In the genomic region with DNA sequence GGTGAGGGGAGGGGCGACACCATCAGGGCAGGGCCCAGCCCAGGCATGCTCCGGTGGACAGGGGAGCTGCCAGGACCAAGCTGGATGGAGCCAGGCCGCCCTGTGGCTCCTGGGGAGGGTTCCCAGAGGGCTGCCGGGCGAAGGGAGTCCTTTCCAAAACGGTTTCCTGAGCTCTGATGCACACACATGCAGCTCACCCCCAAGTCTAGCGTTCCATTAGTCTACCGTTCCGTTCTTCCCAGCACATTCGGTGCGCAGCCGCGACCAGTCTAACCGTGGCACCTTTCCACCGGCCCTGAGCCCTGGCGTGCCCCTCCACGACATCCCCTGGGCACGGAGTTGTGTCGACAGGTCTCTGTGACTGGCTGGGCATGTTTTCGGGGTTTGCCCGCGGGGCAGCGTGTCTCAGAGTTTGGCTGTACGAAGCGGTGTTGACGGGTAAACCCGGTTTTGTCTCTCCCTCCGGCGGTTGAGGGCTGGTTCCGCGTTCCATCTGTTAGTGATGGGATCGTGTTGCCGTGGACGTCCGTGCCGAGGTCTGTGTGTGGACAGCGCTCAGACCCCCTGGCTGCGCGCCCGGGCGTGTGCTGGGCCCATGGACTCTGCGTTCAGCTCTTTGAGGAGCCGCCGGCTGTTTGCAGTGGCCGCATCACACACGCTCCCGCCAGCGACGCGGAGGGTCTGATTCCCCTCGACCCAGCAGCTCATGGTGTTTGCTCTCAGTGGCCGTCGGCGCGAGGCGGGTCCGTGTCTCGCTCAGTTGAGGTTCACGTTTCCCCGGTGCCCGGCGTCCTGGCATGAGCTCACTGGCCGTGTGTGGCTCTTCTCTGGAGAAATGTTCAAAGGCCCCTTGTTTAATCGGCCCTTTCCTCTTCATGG, we compare ENCODE assay signal across 17 cellular contexts.
A peak's percentile ranks its signal among the peaks of the same experiment; 100 is the strongest.
DNase-seq lines count a peak whose midpoint lies in the region; TF ChIP-seq lines count a peak whose summit lies in the region.
"Had no signal": no experiment of that assay in that cellular context is flagged by ENCODE, and none has a peak within 500 bp of the region (broad histone marks: within the 10 kb centered on the region; RNA-seq: fewer than 3 reads in every experiment).

No MANE protein-coding gene starts in this region.

- H3K27me3 ChIP-seq in Loucy (ENCODE audit: insufficient read depth, low read length, poor library complexity, severe bottlenecking) = no peaks in the 10 kb centered on the region
- H3K27me3 ChIP-seq in esophagus muscularis mucosa = peaks cover 0 to 26% (median 0%) of the 10 kb centered on the region in 4 donors
- H3K27me3 ChIP-seq in mesendoderm (ENCODE audit: insufficient read depth, low read length, poor library complexity) = no peaks in the 10 kb centered on the region
- no peaks in the 10 kb centered on the region for H3K27me3 ChIP-seq in thyroid gland
- H3K27me3 ChIP-seq in tibial artery = peaks cover 0 to 43% of the 10 kb centered on the region in 2 donors

- H3K36me3 ChIP-seq in Loucy (ENCODE audit: insufficient read depth, low read length) (no peaks in the 10 kb centered on the region), esophagus muscularis mucosa (no peaks in the 10 kb centered on the region), mesendoderm (ENCODE audit: control insufficient read depth, insufficient read depth, low read length) (no peaks in the 10 kb centered on the region), thyroid gland (no peaks in the 10 kb centered on the region), tibial artery (no peaks in the 10 kb centered on the region)

- H3K23ac ChIP-seq in mesendoderm (ENCODE audit: low read length) = no peak overlapping the region

- no peak for TF ChIP-seq CTCF in Loucy (conservative IDR thresholded peaks at IDR 0.05; ENCODE audit: low read length)
- TF ChIP-seq CTCF in esophagus muscularis mucosa (IDR thresholded peaks at IDR 0.05) = no peak
- no peak for TF ChIP-seq CTCF in thyroid gland (IDR thresholded peaks at IDR 0.05)
- no peak for TF ChIP-seq CTCF in tibial artery (IDR thresholded peaks at IDR 0.05)
- no peak for TF ChIP-seq CTCF in GM10266 (IDR thresholded peaks at IDR 0.05; ENCODE audit: control insufficient read depth, insufficient read depth, low read depth, missing control alignments)

- H3K9ac ChIP-seq in Loucy (ENCODE audit: low read depth, low read length, poor library complexity, severe bottlenecking) (peak overlapping the region; percentile 79), mesendoderm (ENCODE audit: low read length) (no peak overlapping the region)

- H3K18ac ChIP-seq in mesendoderm (ENCODE audit: low read length) = no peak overlapping the region

- TF ChIP-seq EP300 in esophagus muscularis mucosa (IDR thresholded peaks at IDR 0.05) = no peak

- H2AFZ ChIP-seq in Loucy (ENCODE audit: low read length) = no peak overlapping the region

- no peaks in the 10 kb centered on the region for H3K9me2 ChIP-seq in Loucy (replicated peaks; ENCODE audit: low read depth, low read length)

- H3K4ac ChIP-seq in mesendoderm (ENCODE audit: low read depth, low read length) = no peak overlapping the region

- H3K4me1 ChIP-seq in Loucy (ENCODE audit: insufficient read depth, low read length, poor library complexity, severe bottlenecking) (peaks cover 75% of the 10 kb centered on the region), esophagus muscularis mucosa (no peaks in the 10 kb centered on the region), mesendoderm (ENCODE audit: control insufficient read depth, low read depth, low read length) (no peaks in the 10 kb centered on the region), thyroid gland (peaks cover 0 to 13% of the 10 kb centered on the region in 2 donors), tibial artery (peaks cover 0 to 8% (median 0%) of the 10 kb centered on the region in 4 donors)

- H3K27ac ChIP-seq in esophagus muscularis mucosa (replicated peaks in 1 of 4) = no peak overlapping the region
- no peak overlapping the region for H3K27ac ChIP-seq in mesendoderm (ENCODE audit: low read depth, low read length)
- H3K27ac ChIP-seq in thyroid gland = no peak overlapping the region
- no peak overlapping the region for H3K27ac ChIP-seq in tibial artery
- H3K27ac ChIP-seq: SK-N-MC had no signal

- no peak overlapping the region for H2BK120ac ChIP-seq in mesendoderm (ENCODE audit: low read depth, low read length)

- no peak overlapping the region for H2BK5ac ChIP-seq in mesendoderm (ENCODE audit: low read length)

- no peaks in the 10 kb centered on the region for H4K20me1 ChIP-seq in Loucy (ENCODE audit: insufficient read depth, low read length, poor library complexity, severe bottlenecking)

- H3K4me2 ChIP-seq in Loucy (ENCODE audit: low read depth, low read length, poor library complexity, severe bottlenecking) = peak overlapping the region; percentile 53
- H3K4me2 ChIP-seq in mesendoderm (ENCODE audit: low read length) = no peak overlapping the region

- peak overlapping the region; percentile 66 for H3K4me3 ChIP-seq in Loucy (ENCODE audit: low read length, poor library complexity, severe bottlenecking)
- H3K4me3 ChIP-seq in esophagus muscularis mucosa = no peak overlapping the region
- no peak overlapping the region for H3K4me3 ChIP-seq in mesendoderm (ENCODE audit: low read length)
- no peak overlapping the region for H3K4me3 ChIP-seq in thyroid gland (replicated peaks in 1 of 3)
- no peak overlapping the region for H3K4me3 ChIP-seq in tibial artery
- H3K4me3 ChIP-seq: K562, SK-N-MC had no signal

- peak overlapping the region; percentile 22 for H3K56ac ChIP-seq in mesendoderm (ENCODE audit: low read length)

- intact Hi-C loops in esophagus muscularis mucosa (cut with DNase I) = no loop called here
- intact Hi-C loops in thyroid gland (cut with DNase I) = no loop called here
- intact Hi-C loops in tibial artery (cut with DNase I; ENCODE audit: low total_unique reads) = no loop called here

- 90% methylated on average over 45 of the region's 64 CpGs for WGBS in esophagus muscularis mucosa
- no CpG with 5 or more reads among the region's 64 CpGs for WGBS in mesendoderm (ENCODE audit: extremely low coverage, insufficient coverage, low lambda C conversion rate)
- WGBS in thyroid gland, 2 donors = 91 to 93% methylated on average over 38 to 64 of the region's 64 CpGs

- H3K9me3 ChIP-seq in Loucy (ENCODE audit: insufficient read depth, low read depth, low read length) (no peaks in the 10 kb centered on the region), esophagus muscularis mucosa (no peaks in the 10 kb centered on the region), thyroid gland (no peaks in the 10 kb centered on the region), tibial artery (no peaks in the 10 kb centered on the region)

- no peak overlapping the region for H4K5ac ChIP-seq in mesendoderm (ENCODE audit: low read length)

- DNase-seq in esophagus muscularis mucosa (ENCODE audit: extremely low spot score) = peak; percentile 42
- DNase-seq in mesendoderm = no peak
- DNase-seq in thyroid gland = peak; percentile 26 to 60
- no peak for DNase-seq in tibial artery
- DNase-seq in KG1 (lab: John Stamatoyannopoulos, UW) = no peak
- no peak for DNase-seq in stimulated activated CD4-positive, alpha-beta T cell treated with anti-CD3 and anti-CD28 coated beads, Interleukin-4, amount 100 ng/mL, for 24 hours
- DNase-seq in GM10266 (ENCODE audit: extremely low spot score) = no peak
- DNase-seq: DMS79 treated with DMSO at 0.1 percent for 48 hours, GOT3, NCI-H1417, NCI-H187, NCI-H2227 treated with DMSO at 0.1 percent for 48 hours, NCI-H510A treated with DMSO at 0.1 percent for 48 hours, NCI-H774 had no signal

- no peaks in the 10 kb centered on the region for H3K79me1 ChIP-seq in mesendoderm (ENCODE audit: low read length)

- H3K79me2 ChIP-seq in Loucy (ENCODE audit: insufficient read depth, low read length) = peaks cover 28% of the 10 kb centered on the region
- H3K79me2 ChIP-seq in mesendoderm (ENCODE audit: control insufficient read depth, insufficient read depth, low read length) = no peaks in the 10 kb centered on the region

- TF ChIP-seq POLR2A in esophagus muscularis mucosa (IDR thresholded peaks at IDR 0.05; ENCODE audit: low read depth) = no peak
- TF ChIP-seq POLR2A in thyroid gland (IDR thresholded peaks at IDR 0.05) = no peak

- no peak overlapping the region for H4K8ac ChIP-seq in mesendoderm (ENCODE audit: low read depth, low read length)

- no peak overlapping the region for H2AK5ac ChIP-seq in mesendoderm (ENCODE audit: low read length)

- no peak overlapping the region for H2BK15ac ChIP-seq in mesendoderm (replicated peaks; ENCODE audit: low read depth)

- no peaks in the 10 kb centered on the region for H3F3A ChIP-seq in Loucy (ENCODE audit: low read depth)

Comparison
In these comparisons a context has a peak if more than half of its experiments do, and no peak if none do; other contexts are left out.
1. DNase-seq: peak in esophagus muscularis mucosa (single experiment) and thyroid gland (2 of 2); none in mesendoderm (single experiment), tibial artery (0 of 2), KG1 (single experiment), stimulated activated CD4-positive, alpha-beta T cell treated with anti-CD3 and anti-CD28 coated beads, Interleukin-4, amount 100 ng/mL, for 24 hours (single experiment) and GM10266 (single experiment).